Comparison of ENCODE assay signal across 2 cellular contexts in the genomic region with DNA sequence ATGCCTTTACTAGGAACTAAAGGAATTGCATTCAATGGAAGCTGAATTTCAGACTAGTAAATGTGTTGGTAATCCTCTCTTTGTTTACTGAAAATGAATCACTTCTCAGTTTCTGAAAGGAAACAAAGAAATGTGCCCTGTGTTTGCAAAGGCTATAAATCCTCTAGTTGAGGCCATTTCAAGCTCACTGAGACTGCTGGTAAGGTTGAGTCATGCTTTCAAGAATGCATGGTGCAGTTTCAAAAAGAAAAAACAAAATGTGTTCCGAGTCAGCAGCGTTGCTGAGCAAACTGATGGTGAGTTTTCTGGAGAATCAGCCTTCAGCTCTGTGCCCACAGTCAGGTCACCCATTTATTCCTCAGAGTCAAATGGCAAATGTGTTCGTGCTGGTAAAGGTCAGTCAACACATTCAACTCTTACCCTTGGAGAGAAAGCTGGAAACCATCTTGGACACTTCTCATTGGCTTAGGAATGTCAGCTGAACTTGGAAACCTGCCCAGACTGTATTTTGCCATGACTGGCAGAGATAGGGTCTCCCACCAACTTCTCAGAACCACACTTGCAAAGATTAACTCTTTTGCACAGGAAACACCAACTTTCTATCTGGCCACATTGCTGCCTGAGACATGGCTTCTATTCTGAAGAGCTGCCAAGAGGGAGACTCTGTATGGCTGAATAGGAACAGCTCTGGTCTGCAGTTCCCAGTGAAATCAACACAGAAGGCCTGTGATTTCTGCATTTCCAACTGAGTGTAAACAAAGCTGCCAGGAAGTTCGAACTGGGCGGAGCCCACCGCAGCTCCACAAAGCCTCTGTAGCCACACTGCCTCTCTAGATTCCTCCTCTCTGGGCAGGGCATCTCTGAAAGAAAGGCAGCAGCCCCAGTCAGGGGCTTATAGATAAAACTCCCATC.
TF ChIP-seq lines count a peak whose summit lies in the region.

No MANE protein-coding gene starts in this region.

TF ChIP-seq in GM12878, 131 proteins besides CTCF, POLR2A, EP300 and RAD21 (continued from another document):
- TF ChIP-seq, protein P1, sequence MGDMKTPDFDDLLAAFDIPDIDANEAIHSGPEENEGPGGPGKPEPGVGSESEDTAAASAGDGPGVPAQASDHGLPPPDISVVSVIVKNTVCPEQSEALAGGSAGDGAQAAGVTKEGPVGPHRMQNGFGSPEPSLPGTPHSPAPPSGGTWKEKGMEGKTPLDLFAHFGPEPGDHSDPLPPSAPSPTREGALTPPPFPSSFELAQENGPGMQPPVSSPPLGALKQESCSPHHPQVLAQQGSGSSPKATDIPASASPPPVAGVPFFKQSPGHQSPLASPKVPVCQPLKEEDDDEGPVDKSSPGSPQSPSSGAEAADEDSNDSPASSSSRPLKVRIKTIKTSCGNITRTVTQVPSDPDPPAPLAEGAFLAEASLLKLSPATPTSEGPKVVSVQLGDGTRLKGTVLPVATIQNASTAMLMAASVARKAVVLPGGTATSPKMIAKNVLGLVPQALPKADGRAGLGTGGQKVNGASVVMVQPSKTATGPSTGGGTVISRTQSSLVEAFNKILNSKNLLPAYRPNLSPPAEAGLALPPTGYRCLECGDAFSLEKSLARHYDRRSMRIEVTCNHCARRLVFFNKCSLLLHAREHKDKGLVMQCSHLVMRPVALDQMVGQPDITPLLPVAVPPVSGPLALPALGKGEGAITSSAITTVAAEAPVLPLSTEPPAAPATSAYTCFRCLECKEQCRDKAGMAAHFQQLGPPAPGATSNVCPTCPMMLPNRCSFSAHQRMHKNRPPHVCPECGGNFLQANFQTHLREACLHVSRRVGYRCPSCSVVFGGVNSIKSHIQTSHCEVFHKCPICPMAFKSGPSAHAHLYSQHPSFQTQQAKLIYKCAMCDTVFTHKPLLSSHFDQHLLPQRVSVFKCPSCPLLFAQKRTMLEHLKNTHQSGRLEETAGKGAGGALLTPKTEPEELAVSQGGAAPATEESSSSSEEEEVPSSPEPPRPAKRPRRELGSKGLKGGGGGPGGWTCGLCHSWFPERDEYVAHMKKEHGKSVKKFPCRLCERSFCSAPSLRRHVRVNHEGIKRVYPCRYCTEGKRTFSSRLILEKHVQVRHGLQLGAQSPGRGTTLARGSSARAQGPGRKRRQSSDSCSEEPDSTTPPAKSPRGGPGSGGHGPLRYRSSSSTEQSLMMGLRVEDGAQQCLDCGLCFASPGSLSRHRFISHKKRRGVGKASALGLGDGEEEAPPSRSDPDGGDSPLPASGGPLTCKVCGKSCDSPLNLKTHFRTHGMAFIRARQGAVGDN (IDR thresholded peaks at IDR 0.05), result no peak
- TF ChIP-seq SMARCA5 (IDR thresholded peaks at IDR 0.05) (no peak), CBX5 (IDR thresholded peaks at IDR 0.05; ENCODE audit: low read depth) (no peak)
- TF ChIP-seq, protein P2, sequence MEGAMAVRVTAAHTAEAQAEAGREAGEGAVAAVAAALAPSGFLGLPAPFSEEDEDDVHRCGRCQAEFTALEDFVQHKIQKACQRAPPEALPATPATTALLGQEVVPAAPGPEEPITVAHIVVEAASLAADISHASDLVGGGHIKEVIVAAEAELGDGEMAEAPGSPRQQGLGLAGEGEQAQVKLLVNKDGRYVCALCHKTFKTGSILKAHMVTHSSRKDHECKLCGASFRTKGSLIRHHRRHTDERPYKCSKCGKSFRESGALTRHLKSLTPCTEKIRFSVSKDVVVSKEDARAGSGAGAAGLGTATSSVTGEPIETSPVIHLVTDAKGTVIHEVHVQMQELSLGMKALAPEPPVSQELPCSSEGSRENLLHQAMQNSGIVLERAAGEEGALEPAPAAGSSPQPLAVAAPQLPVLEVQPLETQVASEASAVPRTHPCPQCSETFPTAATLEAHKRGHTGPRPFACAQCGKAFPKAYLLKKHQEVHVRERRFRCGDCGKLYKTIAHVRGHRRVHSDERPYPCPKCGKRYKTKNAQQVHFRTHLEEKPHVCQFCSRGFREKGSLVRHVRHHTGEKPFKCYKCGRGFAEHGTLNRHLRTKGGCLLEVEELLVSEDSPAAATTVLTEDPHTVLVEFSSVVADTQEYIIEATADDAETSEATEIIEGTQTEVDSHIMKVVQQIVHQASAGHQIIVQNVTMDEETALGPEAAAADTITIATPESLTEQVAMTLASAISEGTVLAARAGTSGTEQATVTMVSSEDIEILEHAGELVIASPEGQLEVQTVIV (IDR thresholded peaks at IDR 0.05; ENCODE audit: borderline replicate concordance, partially characterized antibody), result no peak

TF ChIP-seq in HepG2, 621 proteins besides CTCF, POLR2A, EP300 and RAD21 (continued from another document):
- TF ChIP-seq SOX13 (IDR thresholded peaks at IDR 0.05) (no peak), SOX13 (CRISPR knock-in tag; conservative IDR thresholded peaks at IDR 0.05 in 1 of 2, IDR thresholded peaks at IDR 0.05 in 1 of 2) (peak in 1 of 2 experiments; percentile 53; a peak in 1 of 4 replicates), IRX3 (CRISPR knock-in tag; IDR thresholded peaks at IDR 0.05; ENCODE audit: borderline replicate concordance, low read depth) (no peak), ZNF644 (CRISPR knock-in tag; IDR thresholded peaks at IDR 0.05; ENCODE audit: low read depth) (peak; percentile 28; the same call in 1 of the 2 replicates), HMG20A (CRISPR knock-in tag; IDR thresholded peaks at IDR 0.05; ENCODE audit: borderline replicate concordance) (peak; percentile 34; the same call in 1 of the 2 replicates), FOXP1 (IDR thresholded peaks at IDR 0.05) (no peak), FOXP1 (CRISPR knock-in tag; IDR thresholded peaks at IDR 0.05) (peak; percentile 42), FOXA3 (CRISPR knock-in tag; IDR thresholded peaks at IDR 0.05) (peak; percentile 48), FOSL2 (CRISPR knock-in tag; IDR thresholded peaks at IDR 0.05) (peak; percentile 83), CENPT (CRISPR knock-in tag; IDR thresholded peaks at IDR 0.05; ENCODE audit: low read depth) (no peak), ZNF10 (CRISPR knock-in tag; IDR thresholded peaks at IDR 0.05; ENCODE audit: borderline replicate concordance, low read depth) (no peak)
- TF ChIP-seq, protein P3, sequence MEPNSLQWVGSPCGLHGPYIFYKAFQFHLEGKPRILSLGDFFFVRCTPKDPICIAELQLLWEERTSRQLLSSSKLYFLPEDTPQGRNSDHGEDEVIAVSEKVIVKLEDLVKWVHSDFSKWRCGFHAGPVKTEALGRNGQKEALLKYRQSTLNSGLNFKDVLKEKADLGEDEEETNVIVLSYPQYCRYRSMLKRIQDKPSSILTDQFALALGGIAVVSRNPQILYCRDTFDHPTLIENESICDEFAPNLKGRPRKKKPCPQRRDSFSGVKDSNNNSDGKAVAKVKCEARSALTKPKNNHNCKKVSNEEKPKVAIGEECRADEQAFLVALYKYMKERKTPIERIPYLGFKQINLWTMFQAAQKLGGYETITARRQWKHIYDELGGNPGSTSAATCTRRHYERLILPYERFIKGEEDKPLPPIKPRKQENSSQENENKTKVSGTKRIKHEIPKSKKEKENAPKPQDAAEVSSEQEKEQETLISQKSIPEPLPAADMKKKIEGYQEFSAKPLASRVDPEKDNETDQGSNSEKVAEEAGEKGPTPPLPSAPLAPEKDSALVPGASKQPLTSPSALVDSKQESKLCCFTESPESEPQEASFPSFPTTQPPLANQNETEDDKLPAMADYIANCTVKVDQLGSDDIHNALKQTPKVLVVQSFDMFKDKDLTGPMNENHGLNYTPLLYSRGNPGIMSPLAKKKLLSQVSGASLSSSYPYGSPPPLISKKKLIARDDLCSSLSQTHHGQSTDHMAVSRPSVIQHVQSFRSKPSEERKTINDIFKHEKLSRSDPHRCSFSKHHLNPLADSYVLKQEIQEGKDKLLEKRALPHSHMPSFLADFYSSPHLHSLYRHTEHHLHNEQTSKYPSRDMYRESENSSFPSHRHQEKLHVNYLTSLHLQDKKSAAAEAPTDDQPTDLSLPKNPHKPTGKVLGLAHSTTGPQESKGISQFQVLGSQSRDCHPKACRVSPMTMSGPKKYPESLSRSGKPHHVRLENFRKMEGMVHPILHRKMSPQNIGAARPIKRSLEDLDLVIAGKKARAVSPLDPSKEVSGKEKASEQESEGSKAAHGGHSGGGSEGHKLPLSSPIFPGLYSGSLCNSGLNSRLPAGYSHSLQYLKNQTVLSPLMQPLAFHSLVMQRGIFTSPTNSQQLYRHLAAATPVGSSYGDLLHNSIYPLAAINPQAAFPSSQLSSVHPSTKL (CRISPR knock-in tag; IDR thresholded peaks at IDR 0.05), result peak; percentile 31
- TF ChIP-seq, protein P4, sequence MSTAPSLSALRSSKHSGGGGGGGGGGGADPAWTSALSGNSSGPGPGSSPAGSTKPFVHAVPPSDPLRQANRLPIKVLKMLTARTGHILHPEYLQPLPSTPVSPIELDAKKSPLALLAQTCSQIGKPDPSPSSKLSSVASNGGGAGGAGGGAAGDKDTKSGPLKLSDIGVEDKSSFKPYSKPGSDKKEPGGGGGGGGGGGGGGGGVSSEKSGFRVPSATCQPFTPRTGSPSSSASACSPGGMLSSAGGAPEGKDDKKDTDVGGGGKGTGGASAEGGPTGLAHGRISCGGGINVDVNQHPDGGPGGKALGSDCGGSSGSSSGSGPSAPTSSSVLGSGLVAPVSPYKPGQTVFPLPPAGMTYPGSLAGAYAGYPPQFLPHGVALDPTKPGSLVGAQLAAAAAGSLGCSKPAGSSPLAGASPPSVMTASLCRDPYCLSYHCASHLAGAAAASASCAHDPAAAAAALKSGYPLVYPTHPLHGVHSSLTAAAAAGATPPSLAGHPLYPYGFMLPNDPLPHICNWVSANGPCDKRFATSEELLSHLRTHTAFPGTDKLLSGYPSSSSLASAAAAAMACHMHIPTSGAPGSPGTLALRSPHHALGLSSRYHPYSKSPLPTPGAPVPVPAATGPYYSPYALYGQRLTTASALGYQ (CRISPR knock-in tag; IDR thresholded peaks at IDR 0.05), result no peak
